Comparison of ENCODE assay signal across 19 cellular contexts in the genomic region with DNA sequence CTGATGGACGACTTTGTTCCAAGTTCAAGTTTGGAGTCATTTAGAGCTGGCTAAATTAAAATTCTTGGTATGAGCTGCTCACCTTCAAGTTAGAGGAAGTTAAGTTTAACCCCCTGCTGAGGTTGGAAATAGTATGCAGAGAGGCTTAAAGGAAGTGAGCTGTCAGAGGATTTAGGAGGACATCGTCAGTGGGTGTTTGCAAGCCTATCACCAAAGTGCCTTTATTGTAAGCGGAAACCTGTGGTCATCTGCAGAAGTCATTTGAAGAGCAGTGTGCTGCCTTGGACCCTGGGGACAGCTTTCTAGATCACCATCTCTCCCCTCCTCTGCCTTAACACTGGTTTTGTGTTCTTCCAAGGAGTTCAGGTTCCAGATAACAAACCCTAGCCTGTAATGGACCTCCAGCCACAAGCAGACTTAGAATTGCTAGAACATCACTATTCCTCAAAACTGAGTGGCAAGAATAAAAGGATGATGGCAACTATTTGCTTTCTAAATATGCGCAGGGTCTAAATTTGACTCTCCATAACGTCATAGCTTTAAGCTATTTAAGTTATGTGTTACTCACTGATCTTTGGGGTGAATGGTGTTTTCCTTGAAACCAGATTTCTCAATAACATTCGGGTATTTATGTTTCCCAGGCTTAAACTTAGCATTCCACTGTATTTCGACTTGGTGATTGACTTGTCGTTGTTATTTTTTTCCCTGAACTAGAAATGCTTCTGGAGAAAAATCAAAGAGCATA.
DNase-seq lines count a peak whose midpoint lies in the region; ATAC-seq and TF ChIP-seq lines count a peak whose summit lies in the region.
"Had no signal": no experiment of that assay in that cellular context is flagged by ENCODE, and none has a peak within 500 bp of the region (broad histone marks: within the 10 kb centered on the region; RNA-seq: fewer than 3 reads in every experiment).

No MANE protein-coding gene starts in this region.

- ATAC-seq in HG03565 (IDR thresholded peaks at IDR 0.05; ENCODE audit: unreplicated experiment) (peak; percentile 46), HG02885 (IDR thresholded peaks at IDR 0.05; ENCODE audit: poor library complexity, unreplicated experiment) (no peak)
- ATAC-seq: gastrocnemius medialis, left colon had no signal

- DNase-seq in A673 (ENCODE audit: low spot score) (peak; percentile 83), adipocyte (ENCODE audit: low read depth) (peak; percentile 83), iPS DF 19.7 (ENCODE audit: low read depth, low spot score) (peak; percentile 33), endothelial cell (ENCODE audit: low spot score) (no peak)
- no peak for DNase-seq in activated naive CD4-positive, alpha-beta T cell treated with Interleukin-2 at 50 U/mL for 16 hours
- DNase-seq in activated T-cell treated with anti-CD3 and anti-CD28 coated beads, Interleukin-2, amount 50 U/mL, for 1 hour = no peak
- DNase-seq: ACHN; activated CD8-positive, alpha-beta memory T cell treated with anti-CD3 and anti-CD28 coated beads, Interleukin-2, amount 50 U/mL, for 48 hours; activated naive CD8-positive, alpha-beta T cell treated with anti-CD3 and anti-CD28 coated beads, Interleukin-2, amount 10 ng/mL, durations not matched to agents 7 days and 5 days; dermis blood vessel endothelial cell; gastrocnemius medialis; left colon; NCI-H1417 treated with DMSO at 0.1 percent for 48 hours; NCI-H526 treated with DMSO at 0.1 percent for 48 hours; SIG-M5; stimulated activated CD4-positive, alpha-beta T cell treated with anti-CD3 and anti-CD28 coated beads, Interleukin-12 subunit alpha, Interleukin-12 subunit beta, amount 100 ng/mL, for 4 hours; trophoblast cell had no signal

- H3K27me3 ChIP-seq in A673 (replicated peaks; ENCODE audit: insufficient read depth, low read depth, low read length, poor library complexity) = no peaks in the 10 kb centered on the region
- peaks cover 10% of the 10 kb centered on the region for H3K27me3 ChIP-seq in adipocyte (replicated peaks; ENCODE audit: control insufficient read depth, insufficient read depth, low read length)
- H3K27me3 ChIP-seq: gastrocnemius medialis had no signal

- no peak overlapping the region for H3K9ac ChIP-seq in adipocyte (ENCODE audit: low read length)

- H3K4me1 ChIP-seq in A673 (ENCODE audit: insufficient read depth, low read length, poor library complexity, severe bottlenecking) (peaks cover 15% of the 10 kb centered on the region), adipocyte (ENCODE audit: control insufficient read depth, insufficient read depth, low read length) (no peaks in the 10 kb centered on the region)
- H3K4me1 ChIP-seq: gastrocnemius medialis had no signal

- POLR2A ChIA-PET in A673 (lab: Charles Lee; ENCODE audit: low non-redundant PET) = no interaction called here

- no peaks in the 10 kb centered on the region for H3K9me3 Mint-ChIP-seq in endothelial cell (ENCODE audit: unreplicated experiment)

- no TSS peak for BruUV-seq in A673 (replicated peaks; lab: Mats Ljungman, UMichigan)

- no peak overlapping the region for H3K27ac ChIP-seq in A673 (ENCODE audit: low read depth, low read length, poor library complexity, severe bottlenecking)
- H3K27ac ChIP-seq: gastrocnemius medialis had no signal

- CTCF ChIA-PET in A673 (lab: Charles Lee) = no interaction called here

- H3K9me3 ChIP-seq in A673 (ENCODE audit: low read depth, low read length, poor library complexity, severe bottlenecking) = no peaks in the 10 kb centered on the region
- H3K9me3 ChIP-seq in adipocyte (ENCODE audit: control insufficient read depth, low read length) = no peaks in the 10 kb centered on the region
- H3K9me3 ChIP-seq: gastrocnemius medialis had no signal

- H3K4me1 Mint-ChIP-seq in endothelial cell (ENCODE audit: unreplicated experiment) = no peaks in the 10 kb centered on the region
- H3K4me1 Mint-ChIP-seq: activated naive CD8-positive, alpha-beta T cell treated with anti-CD3 and anti-CD28 coated beads, Interleukin-2, amount 10 ng/mL, durations not matched to agents 7 days and 5 days had no signal

- H3K27me3 Mint-ChIP-seq in endothelial cell (ENCODE audit: unreplicated experiment) = no peaks in the 10 kb centered on the region
- H3K27me3 Mint-ChIP-seq: activated naive CD8-positive, alpha-beta T cell treated with anti-CD3 and anti-CD28 coated beads, Interleukin-2, amount 10 ng/mL, durations not matched to agents 7 days and 5 days had no signal

- no peak overlapping the region for H3K4me3 ChIP-seq in A673 (ENCODE audit: low read depth, low read length, poor library complexity, severe bottlenecking)
- H3K4me3 ChIP-seq in adipocyte (ENCODE audit: low read length) = no peak overlapping the region
- H3K4me3 ChIP-seq: gastrocnemius medialis had no signal

- TF ChIP-seq CTCF in A673 (conservative IDR thresholded peaks at IDR 0.05; ENCODE audit: low read depth, low read length) (no peak), endothelial cell (IDR thresholded peaks at IDR 0.05; ENCODE audit: unreplicated experiment) (no peak)

- no peaks in the 10 kb centered on the region for H3K36me3 Mint-ChIP-seq in endothelial cell (ENCODE audit: low read depth, unreplicated experiment)
- H3K36me3 Mint-ChIP-seq: activated naive CD8-positive, alpha-beta T cell treated with anti-CD3 and anti-CD28 coated beads, Interleukin-2, amount 10 ng/mL, durations not matched to agents 7 days and 5 days had no signal

- H3K4me3 Mint-ChIP-seq in endothelial cell (ENCODE audit: unreplicated experiment) = no peak overlapping the region
- H3K4me3 Mint-ChIP-seq: activated naive CD8-positive, alpha-beta T cell treated with anti-CD3 and anti-CD28 coated beads, Interleukin-2, amount 10 ng/mL, durations not matched to agents 7 days and 5 days had no signal

- no peak overlapping the region for H3K27ac Mint-ChIP-seq in endothelial cell (ENCODE audit: unreplicated experiment)
- H3K27ac Mint-ChIP-seq: activated naive CD8-positive, alpha-beta T cell treated with anti-CD3 and anti-CD28 coated beads, Interleukin-2, amount 10 ng/mL, durations not matched to agents 7 days and 5 days had no signal

- intact Hi-C loops in A673 (cut with micrococcal nuclease; ENCODE audit: unreplicated experiment) = no loop called here

- H3K36me3 ChIP-seq in A673 (ENCODE audit: insufficient read depth, low read length, poor library complexity, severe bottlenecking) (no peaks in the 10 kb centered on the region), adipocyte (ENCODE audit: control insufficient read depth, insufficient read depth, low read length, severe bottlenecking) (no peaks in the 10 kb centered on the region)
- H3K36me3 ChIP-seq: gastrocnemius medialis had no signal

Comparison
In these comparisons a context has a peak if more than half of its experiments do, and no peak if none do; other contexts are left out.
1. DNase-seq: peak in A673 (single experiment), adipocyte (single experiment) and iPS DF 19.7 (single experiment); none in activated naive CD4-positive, alpha-beta T cell treated with Interleukin-2 at 50 U/mL for 16 hours (single experiment), endothelial cell (single experiment) and activated T-cell treated with anti-CD3 and anti-CD28 coated beads, Interleukin-2, amount 50 U/mL, for 1 hour (single experiment).